ENCODE assay signal across 26 cellular contexts in genomic region chr6:163485388-163485851, GRCh38.
A peak's percentile ranks its signal among the peaks of the same experiment; 100 is the strongest.
DNase-seq lines count a peak whose midpoint lies in the region; FAIRE-seq and TF ChIP-seq lines count a peak whose summit lies in the region.
"Had no signal": no experiment of that assay in that cellular context is flagged by ENCODE, and none has a peak within 500 bp of the region (broad histone marks: within the 10 kb centered on the region; RNA-seq: fewer than 3 reads in every experiment).

No MANE protein-coding gene starts in this region.

- TF ChIP-seq EP300 in Ishikawa (IDR thresholded peaks at IDR 0.05; ENCODE audit: borderline replicate concordance): no peak

- WGBS in small intestine, 3 donors: 91 to 94% (median 92%) methylated on average over 2 of the region's 2 CpGs

- no peak overlapping the region for H3K27ac ChIP-seq in small intestine (ENCODE audit: low read depth in 1 of 2, low read length in 1 of 2)
- H3K27ac ChIP-seq: BLaER1 treated with 17β-estradiol and CSF1 and Interleukin-3, amounts not matched to agents 10 nM and 100 nM; testis had no signal

- H3K36me3 ChIP-seq in adipocyte (ENCODE audit: control insufficient read depth, insufficient read depth, low read length, severe bottlenecking): peaks cover 22% of the 10 kb centered on the region
- no peaks in the 10 kb centered on the region for H3K36me3 ChIP-seq in small intestine (ENCODE audit: control insufficient read depth in 2 of 2, insufficient read depth in 2 of 2, low read length in 2 of 2)

- peaks cover 47% of the 10 kb centered on the region for H3K4me1 ChIP-seq in adipocyte (ENCODE audit: control insufficient read depth, insufficient read depth, low read length)
- H3K4me1 ChIP-seq in small intestine (ENCODE audit: control insufficient read depth in 2 of 2, insufficient read depth in 1 of 2, low read depth in 1 of 2, low read length in 1 of 2): peaks cover 0 to 3% of the 10 kb centered on the region in 2 donors

- H3K4me3 ChIP-seq in AG10803 (ENCODE audit: low read length): no peak overlapping the region
- no peak overlapping the region for H3K4me3 ChIP-seq in adipocyte (ENCODE audit: low read length)
- no peak overlapping the region for H3K4me3 ChIP-seq in fibroblast of pulmonary artery (replicated peaks; ENCODE audit: low read depth, low read length)
- H3K4me3 ChIP-seq in small intestine (ENCODE audit: low read depth in 1 of 2, low read length in 2 of 2): no peak overlapping the region
- H3K4me3 ChIP-seq: BLaER1 treated with 17β-estradiol and CSF1 and Interleukin-3, amounts not matched to agents 10 nM and 100 nM; testis had no signal

- TF ChIP-seq CTCF in AG10803 (conservative IDR thresholded peaks at IDR 0.05; ENCODE audit: low read length) (no peak), fibroblast of pulmonary artery (IDR thresholded peaks at IDR 0.05; ENCODE audit: low read length, missing control alignments) (no peak)

- H3K9ac ChIP-seq in adipocyte (ENCODE audit: low read length): no peak overlapping the region
- H3K9ac ChIP-seq: BLaER1 treated with 17β-estradiol and CSF1 and Interleukin-3, amounts not matched to agents 10 nM and 100 nM had no signal

- H3K27me3 ChIP-seq in adipocyte (replicated peaks; ENCODE audit: control insufficient read depth, insufficient read depth, low read length): no peaks in the 10 kb centered on the region
- H3K27me3 ChIP-seq in small intestine (ENCODE audit: control insufficient read depth in 2 of 2, insufficient read depth in 2 of 2, low read length in 2 of 2): no peaks in the 10 kb centered on the region
- H3K27me3 ChIP-seq: BLaER1 treated with 17β-estradiol and CSF1 and Interleukin-3, amounts not matched to agents 10 nM and 100 nM; testis had no signal

- H3K9me3 ChIP-seq in adipocyte (ENCODE audit: control insufficient read depth, low read length) (no peaks in the 10 kb centered on the region), small intestine (ENCODE audit: control insufficient read depth, low read depth) (no peaks in the 10 kb centered on the region)
- H3K9me3 ChIP-seq: testis had no signal

- no peak for FAIRE-seq in small intestine (lab: Jason Lieb, UNC)

- DNase-seq in AG10803 (ENCODE audit: low read depth) (peak; percentile 23), adipocyte (ENCODE audit: low read depth) (peak; percentile 8), fibroblast of pulmonary artery (ENCODE audit: low read depth) (peak; percentile 57), NCI-H1930 (lab: John Stamatoyannopoulos, UW) (no peak), dermis blood vessel endothelial cell (no peak), pons (ENCODE audit: low spot score) (no peak), small intestine (no peak)
- DNase-seq: activated CD4-positive, alpha-beta memory T cell treated with anti-CD3 and anti-CD28 coated beads for 36 hours; activated CD4-positive, CD25-positive, alpha-beta regulatory T cell treated with anti-CD3 and anti-CD28 coated beads, Interleukin-2, amount 50 U/mL, for 72 hours; activated CD8-positive, alpha-beta memory T cell treated with anti-CD3 and anti-CD28 coated beads, Interleukin-2, amount 50 U/mL, for 48 hours; activated naive CD4-positive, alpha-beta T cell treated with anti-CD3 and anti-CD28 coated beads, Interleukin-2, amount 50 U/mL, for 16 hours; aorta; COR-L47; DMS79 treated with DMSO at 0.1 percent for 48 hours; H9; KG1; NCI-H1048; NCI-H187; NCI-H524 treated with DMSO at 0.1 percent for 48 hours; SIG-M5; stimulated activated naive CD8-positive, alpha-beta T cell treated with anti-CD3 and anti-CD28 coated beads, Interleukin-15, Interleukin-2, amounts not matched to agents 100 U/mL and 50 U/mL, for 24 hours; SW 1271; T1000; testis had no signal

- TF ChIP-seq RAD21 in Ishikawa (IDR thresholded peaks at IDR 0.05; ENCODE audit: low read depth): no peak

TF ChIP-seq in Ishikawa, 13 proteins besides CTCF, POLR2A, EP300 and RAD21:
- TF ChIP-seq CEBPB (IDR thresholded peaks at IDR 0.05): peak; percentile 8; the same call in 1 of the 2 replicates
- no peak for TF ChIP-seq TAF1 (IDR thresholded peaks at IDR 0.05; ENCODE audit: low read depth)

Comparison
In these comparisons a context has a peak if more than half of its experiments do, and no peak if none do; other contexts are left out.
1. DNase-seq: peak in AG10803 (single experiment), adipocyte (single experiment) and fibroblast of pulmonary artery (single experiment); none in NCI-H1930 (0 of 2), dermis blood vessel endothelial cell (single experiment), pons (single experiment) and small intestine (single experiment).